ENCODE assay signal across 28 cellular contexts in the genomic region with DNA sequence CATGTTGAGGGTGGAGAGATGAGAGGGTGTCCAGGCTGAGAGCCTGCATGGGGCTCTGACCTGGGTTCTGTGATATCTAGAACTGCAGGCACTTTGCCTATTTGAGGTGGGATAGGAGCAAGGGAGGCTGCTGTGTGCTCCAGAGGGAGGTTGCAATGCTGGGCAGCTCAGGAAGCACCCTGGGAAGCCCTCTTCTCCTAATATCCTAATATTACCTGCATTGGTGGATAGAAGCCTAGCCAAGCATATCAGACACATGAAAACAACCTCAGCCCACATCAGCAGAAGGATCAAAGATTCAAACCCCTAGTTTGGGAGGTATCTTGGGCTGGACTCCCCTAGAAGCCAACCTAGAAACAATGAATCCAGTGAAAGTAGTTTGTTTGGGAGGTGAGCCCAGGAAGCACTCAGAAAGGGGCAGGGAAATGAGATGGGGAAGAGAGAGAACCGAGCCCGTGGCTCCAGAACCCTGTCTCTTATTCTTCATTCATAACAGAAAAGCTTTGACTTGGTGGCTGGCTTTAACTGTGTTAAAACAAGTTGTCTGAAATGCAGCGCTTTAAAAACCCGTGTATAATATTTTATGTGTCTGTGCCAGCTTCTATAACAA.
"Had no signal": no experiment of that assay in that cellular context is flagged by ENCODE, and none has a peak within 500 bp of the region (broad histone marks: within the 10 kb centered on the region; RNA-seq: fewer than 3 reads in every experiment).

No MANE protein-coding gene starts in this region.

- H3K27me3 Mint-ChIP-seq: stimulated activated naive CD8-positive, alpha-beta T cell treated with anti-CD3 and anti-CD28 coated beads, Interleukin-15, Interleukin-2, amounts not matched to agents 100 ng/mL and 50 ng/mL, for 24 hours had no signal

- H3K9me3 ChIP-seq: stomach, suprapubic skin, testis, thoracic aorta, thyroid gland, tibial artery, tibial nerve, transverse colon, upper lobe of left lung, upper lobe of right lung, uterus, vagina had no signal

- H3K4me1 Mint-ChIP-seq: stimulated activated effector memory CD8-positive, alpha-beta T cell treated with anti-CD3 and anti-CD28 coated beads, Interleukin-12 subunit alpha, Interleukin-12 subunit beta, amount 100 ng/mL, for 72 hours; stimulated activated memory B cell treated with anti-CD40 and anti-IgM and Interleukin-4, amounts not matched to agents 10 μg/mL and 1 μg/mL and 100 μg/mL, for 72 hours; stimulated activated naive B cell treated with anti-CD40 and anti-IgM and Interleukin-4, amounts not matched to agents 10 μg/mL and 1 μg/mL and 100 μg/mL, for 72 hours had no signal

- H3K4me3 ChIP-seq: stomach, suprapubic skin, testis, thoracic aorta, thyroid gland, tibial artery, tibial nerve, transverse colon, upper lobe of left lung, upper lobe of right lung, uterus, vagina had no signal

- H3K9me3 Mint-ChIP-seq: stimulated activated effector memory CD8-positive, alpha-beta T cell treated with anti-CD3 and anti-CD28 coated beads, Interleukin-12 subunit alpha, Interleukin-12 subunit beta, amount 100 ng/mL, for 72 hours; stimulated activated memory B cell treated with anti-CD40 and anti-IgM and Interleukin-4, amounts not matched to agents 10 μg/mL and 1 μg/mL and 100 μg/mL, for 72 hours; stimulated activated naive B cell treated with anti-CD40 and anti-IgM and Interleukin-4, amounts not matched to agents 10 μg/mL and 1 μg/mL and 100 μg/mL, for 72 hours; stimulated activated naive CD8-positive, alpha-beta T cell treated with anti-CD3 and anti-CD28 coated beads, Interleukin-15, amount 100 ng/mL, for 72 hours; stimulated activated naive CD8-positive, alpha-beta T cell treated with anti-CD3 and anti-CD28 coated beads, Interleukin-15, Interleukin-2, amounts not matched to agents 100 ng/mL and 50 ng/mL, for 24 hours; type B pancreatic cell had no signal

- H3K4me3 Mint-ChIP-seq: stimulated activated effector memory CD8-positive, alpha-beta T cell treated with anti-CD3 and anti-CD28 coated beads, Interleukin-12 subunit alpha, Interleukin-12 subunit beta, amount 100 ng/mL, for 72 hours; stimulated activated memory B cell treated with anti-CD40 and anti-IgM and Interleukin-4, amounts not matched to agents 10 μg/mL and 1 μg/mL and 100 μg/mL, for 72 hours; stimulated activated naive B cell treated with anti-CD40 and anti-IgM and Interleukin-4, amounts not matched to agents 10 μg/mL and 1 μg/mL and 100 μg/mL, for 72 hours; stimulated activated naive CD8-positive, alpha-beta T cell treated with anti-CD3 and anti-CD28 coated beads, Interleukin-15, amount 100 ng/mL, for 72 hours; stimulated activated naive CD8-positive, alpha-beta T cell treated with anti-CD3 and anti-CD28 coated beads, Interleukin-15, Interleukin-2, amounts not matched to agents 100 ng/mL and 50 ng/mL, for 24 hours; type B pancreatic cell had no signal

- H3K4me1 ChIP-seq: stomach, suprapubic skin, testis, thyroid gland, tibial artery, tibial nerve, transverse colon, upper lobe of left lung, upper lobe of right lung, uterus, vagina had no signal

- H3K36me3 Mint-ChIP-seq: stimulated activated effector memory CD8-positive, alpha-beta T cell treated with anti-CD3 and anti-CD28 coated beads, Interleukin-12 subunit alpha, Interleukin-12 subunit beta, amount 100 ng/mL, for 72 hours; stimulated activated memory B cell treated with anti-CD40 and anti-IgM and Interleukin-4, amounts not matched to agents 10 μg/mL and 1 μg/mL and 100 μg/mL, for 72 hours; stimulated activated naive B cell treated with anti-CD40 and anti-IgM and Interleukin-4, amounts not matched to agents 10 μg/mL and 1 μg/mL and 100 μg/mL, for 72 hours; type B pancreatic cell had no signal

- H3K36me3 ChIP-seq: stomach, suprapubic skin, thoracic aorta, thyroid gland, tibial artery, tibial nerve, transverse colon, upper lobe of left lung, upper lobe of right lung, uterus, vagina had no signal

- H3K27ac Mint-ChIP-seq: stimulated activated effector memory CD8-positive, alpha-beta T cell treated with anti-CD3 and anti-CD28 coated beads, Interleukin-12 subunit alpha, Interleukin-12 subunit beta, amount 100 ng/mL, for 72 hours; stimulated activated memory B cell treated with anti-CD40 and anti-IgM and Interleukin-4, amounts not matched to agents 10 μg/mL and 1 μg/mL and 100 μg/mL, for 72 hours; stimulated activated naive B cell treated with anti-CD40 and anti-IgM and Interleukin-4, amounts not matched to agents 10 μg/mL and 1 μg/mL and 100 μg/mL, for 72 hours; stimulated activated naive CD8-positive, alpha-beta T cell treated with anti-CD3 and anti-CD28 coated beads, Interleukin-15, amount 100 ng/mL, for 72 hours; stimulated activated naive CD8-positive, alpha-beta T cell treated with anti-CD3 and anti-CD28 coated beads, Interleukin-15, Interleukin-2, amounts not matched to agents 100 ng/mL and 50 ng/mL, for 24 hours; type B pancreatic cell had no signal

- H3K27ac ChIP-seq: stomach, suprapubic skin, testis, thoracic aorta, thyroid gland, tibial artery, tibial nerve, transverse colon, upper lobe of left lung, upper lobe of right lung, uterus, vagina had no signal

- H3K27me3 ChIP-seq: testis, thyroid gland, upper lobe of left lung, uterus, vagina had no signal

- DNase-seq: stimulated activated CD4-positive, alpha-beta T cell treated with anti-CD3 and anti-CD28 coated beads, Interleukin-2, amount 100 ng/mL, for 48 hours; stimulated activated CD4-positive, alpha-beta T cell treated with anti-CD3 and anti-CD28 coated beads, Interleukin-4, amount 100 ng/mL, for 1 hour; stimulated activated CD4-positive, alpha-beta T cell treated with anti-CD3 and anti-CD28 coated beads, Interleukin-4, amount 100 ng/mL, for 24 hours; stimulated activated CD4-positive, alpha-beta T cell treated with anti-CD3 and anti-CD28 coated beads, Interleukin-4, amount 100 ng/mL, for 4 hours; stimulated activated CD8-positive, alpha-beta memory T cell treated with anti-CD3 and anti-CD28 coated beads, Interleukin-4, amount 100 ng/mL, for 48 hours; stimulated activated naive B cell treated with anti-CD40 and anti-IgM and Interleukin-4, amounts not matched to agents 10 μg/mL and 1 μg/mL and 100 μg/mL, for 72 hours; stimulated activated naive CD4-positive, alpha-beta T cell; stimulated activated naive CD4-positive, alpha-beta T cell treated with Interleukin-2 at 50 U/mL for 16 hours; stimulated activated naive CD8-positive, alpha-beta T cell treated with anti-CD3 and anti-CD28 coated beads, Interleukin-15, amount 100 ng/mL, for 72 hours; stimulated activated naive CD8-positive, alpha-beta T cell treated with anti-CD3 and anti-CD28 coated beads, Interleukin-15, Interleukin-2, amounts not matched to agents 100 U/mL and 50 U/mL, for 24 hours; stomach; substantia nigra; testis; thyroid gland; tibial artery; transverse colon; trophoblast cell; uterus had no signal
